In genomic region chr13:78659450-78660110, GRCh38 we compare ENCODE assay signal across 8 cellular contexts. TPM values are rescaled to one million over a fixed set of nuclear protein-coding genes. Genes with fewer than 3 reads are reported as not detected.
DNase-seq lines count a peak whose midpoint lies in the region; ATAC-seq and TF ChIP-seq lines count a peak whose summit lies in the region.

No MANE protein-coding gene starts in this region.

- DNase-seq in activated CD8-positive, alpha-beta T cell treated with anti-CD3 and anti-CD28 coated beads, Interleukin-2, amount 10 ng/mL, durations not matched to agents 7 days and 5 days, result no peak
- no peak for DNase-seq in hepatocyte (ENCODE audit: low spot score)
- no peak for DNase-seq in stimulated activated CD4-positive, alpha-beta T cell treated with anti-CD3 and anti-CD28 coated beads, Interleukin-4, amount 100 ng/mL, for 1 hour

- TF ChIP-seq CTCF in HEK293 (tag by site-specific recombination; IDR thresholded peaks at IDR 0.05) (no peak), hepatocyte (IDR thresholded peaks at IDR 0.05; ENCODE audit: poor library complexity) (no peak)

- POLR2A ChIA-PET in HEK293 (lab: Yijun Ruan, JAX), result interaction anchor here (0.6 to 0.8 kb wide), 2 partner anchors 14 to 56 kb away, joined by 3 to 7 read pairs; partner anchors contain the start of gene POU4F1
- POLR2A ChIA-PET in activated CD8-positive, alpha-beta T cell treated with anti-CD3 and anti-CD28 coated beads, Interleukin-2, amount 10 ng/mL, durations not matched to agents 7 days and 5 days (lab: Charles Lee), result interaction anchor here (1.0 kb wide), 1 partner anchor 21 kb away, joined by 4 read pairs; no protein-coding TSS in a partner anchor

- H3K36me3 ChIP-seq in HEK293 (ENCODE audit: control insufficient read depth in 2 of 2, insufficient read depth in 1 of 2, low read length in 2 of 2) (no peaks in the 10 kb centered on the region), hepatocyte (replicated peaks; ENCODE audit: insufficient read depth, low read depth) (no peaks in the 10 kb centered on the region)

- 60% methylated on average over 17 of the region's 17 CpGs for WGBS in hepatocyte (ENCODE audit: low lambda C conversion rate, missing lambda C conversion rate)

- peaks cover 13% of the 10 kb centered on the region for H3K36me3 Mint-ChIP-seq in activated CD8-positive, alpha-beta T cell treated with anti-CD3 and anti-CD28 coated beads, Interleukin-2, amount 10 ng/mL, durations not matched to agents 7 days and 5 days (ENCODE audit: low read depth)

- H2AFZ ChIP-seq in hepatocyte, result peak overlapping the region; percentile 77

- H3K4me2 ChIP-seq in hepatocyte, result peak overlapping the region; percentile 69

- peak overlapping the region; percentile 66 for H3K4me3 ChIP-seq in HEK293 (ENCODE audit: low read depth, low read length)
- H3K4me3 ChIP-seq in hepatocyte, result peak overlapping the region; percentile 18
- H3K4me3 ChIP-seq in skin epidermis, result peak overlapping the region; percentile 66 to 96 (median 93)

- H3K4me1 Mint-ChIP-seq in activated CD8-positive, alpha-beta T cell treated with anti-CD3 and anti-CD28 coated beads, Interleukin-2, amount 10 ng/mL, durations not matched to agents 7 days and 5 days (ENCODE audit: low read depth), result peaks cover 47% of the 10 kb centered on the region

- H3K79me2 ChIP-seq in hepatocyte, result peaks cover 34% of the 10 kb centered on the region

- no peaks in the 10 kb centered on the region for H3K27me3 Mint-ChIP-seq in activated CD8-positive, alpha-beta T cell treated with anti-CD3 and anti-CD28 coated beads, Interleukin-2, amount 10 ng/mL, durations not matched to agents 7 days and 5 days (ENCODE audit: low read depth)

- H3K9me3 ChIP-seq in HEK293 (ENCODE audit: control insufficient read depth, insufficient read depth, low read depth, low read length) (no peaks in the 10 kb centered on the region), hepatocyte (ENCODE audit: low read depth) (no peaks in the 10 kb centered on the region)

- no peak for ATAC-seq in activated CD8-positive, alpha-beta T cell treated with anti-CD3 and anti-CD28 coated beads, Interleukin-2, amount 10 ng/mL, durations not matched to agents 7 days and 5 days
- no peak for ATAC-seq in HG03025 (IDR thresholded peaks at IDR 0.05; ENCODE audit: low FRiP score, unreplicated experiment)
- ATAC-seq in GM21390 (IDR thresholded peaks at IDR 0.05; ENCODE audit: unreplicated experiment), result no peak
- ATAC-seq in HG03565 (IDR thresholded peaks at IDR 0.05; ENCODE audit: unreplicated experiment), result no peak

- H3K4me3 Mint-ChIP-seq in activated CD8-positive, alpha-beta T cell treated with anti-CD3 and anti-CD28 coated beads, Interleukin-2, amount 10 ng/mL, durations not matched to agents 7 days and 5 days, result peak overlapping the region; percentile 90

- no peaks in the 10 kb centered on the region for H3K9me2 ChIP-seq in hepatocyte (replicated peaks; ENCODE audit: insufficient read depth)

- no peaks in the 10 kb centered on the region for H3K27me3 ChIP-seq in hepatocyte

- H3K27ac Mint-ChIP-seq in activated CD8-positive, alpha-beta T cell treated with anti-CD3 and anti-CD28 coated beads, Interleukin-2, amount 10 ng/mL, durations not matched to agents 7 days and 5 days, result peak overlapping the region; percentile 93

- H3K27ac ChIP-seq in HEK293 (ENCODE audit: extremely low read depth, low read depth, low read length) (no peak overlapping the region), hepatocyte (no peak overlapping the region), skin epidermis (peak overlapping the region in 7 of 21 experiments; percentile 50 to 85 (median 82))

- CTCF ChIA-PET in HEK293 (lab: Yijun Ruan, JAX), result no interaction called here
- CTCF ChIA-PET in activated CD8-positive, alpha-beta T cell treated with anti-CD3 and anti-CD28 coated beads, Interleukin-2, amount 10 ng/mL, durations not matched to agents 7 days and 5 days (lab: Charles Lee), result interaction anchor here (1.0 to 1.6 kb wide), 3 partner anchors 9 to 765 kb away, joined by 3 to 4 read pairs (median 3); no protein-coding TSS in a partner anchor

- H3K4me1 ChIP-seq in HEK293 (ENCODE audit: control insufficient read depth, insufficient read depth, low read length), result no peaks in the 10 kb centered on the region
- peaks cover 2% of the 10 kb centered on the region for H3K4me1 ChIP-seq in hepatocyte (ENCODE audit: insufficient read depth)

- no peaks in the 10 kb centered on the region for H3K9me3 Mint-ChIP-seq in activated CD8-positive, alpha-beta T cell treated with anti-CD3 and anti-CD28 coated beads, Interleukin-2, amount 10 ng/mL, durations not matched to agents 7 days and 5 days (ENCODE audit: insufficient read depth)

- H4K20me1 ChIP-seq in hepatocyte (ENCODE audit: insufficient read depth, poor library complexity, severe bottlenecking), result peaks cover 11% of the 10 kb centered on the region

TF ChIP-seq in HEK293, 187 proteins besides CTCF, POLR2A, EP300 and RAD21:
- TF ChIP-seq ZNF174 (tag by site-specific recombination; IDR thresholded peaks at IDR 0.05) (no peak), ZNF544 (tag by site-specific recombination; IDR thresholded peaks at IDR 0.05) (no peak), MZF1 (tag by site-specific recombination; IDR thresholded peaks at IDR 0.05; ENCODE audit: borderline replicate concordance) (0 out of 2 replicates have a peak, but pooled peaks have one; percentile 46), PRDM1 (tag by site-specific recombination; IDR thresholded peaks at IDR 0.05) (peak; percentile 41; the same call in 1 of the 2 replicates), ELK4 (IDR thresholded peaks at IDR 0.05; ENCODE audit: borderline replicate concordance, low read depth, low read length) (no peak), ZNF510 (tag by site-specific recombination; IDR thresholded peaks at IDR 0.05; ENCODE audit: insufficient replicate concordance) (no peak), ZFP37 (tag by site-specific recombination; IDR thresholded peaks at IDR 0.05) (no peak), ZNF2 (tag by site-specific recombination; IDR thresholded peaks at IDR 0.05) (no peak)

RNA-seq across cellular contexts. Expression of gene OBI1, which starts 0.6 kb away (rescaled TPM):
- total RNA-seq in activated CD8-positive, alpha-beta T cell treated with anti-CD3 and anti-CD28 coated beads, Interleukin-2, amount 10 ng/mL, durations not matched to agents 7 days and 5 days, result 10 to 100 TPM; 20.0 to 21.4 TPM
- total RNA-seq in hepatocyte, result 14.3 and 17.6 TPM in 2 replicates
- polyA plus RNA-seq in hepatocyte, result 5.3 and 9.4 TPM in 2 replicates

RNA-seq across cellular contexts. Expression of gene POU4F1, which starts 56.2 kb away (rescaled TPM):
- total RNA-seq in activated CD8-positive, alpha-beta T cell treated with anti-CD3 and anti-CD28 coated beads, Interleukin-2, amount 10 ng/mL, durations not matched to agents 7 days and 5 days, result under 1 TPM; 0.13 TPM
- total RNA-seq in hepatocyte, result 0.17 and 0.24 TPM in 2 replicates
- 0.16 TPM in 1 of 2 replicates, not detected in the other for polyA plus RNA-seq in hepatocyte

Comparison
In these comparisons a context has a peak if more than half of its experiments do, and no peak if none do; other contexts are left out.
1. H3K4me3 ChIP-seq: peak in every context shown above with its lines; median percentile 93 in skin epidermis; 66 in HEK293; 18 in hepatocyte.